ENCODE assay signal across 1 cellular context in genomic region chr20:2867081-2867860, GRCh38.
TF ChIP-seq lines count a peak whose summit lies in the region.

No MANE protein-coding gene starts in this region.

TF ChIP-seq in HepG2, 621 proteins besides CTCF, POLR2A, EP300 and RAD21:
- TF ChIP-seq RFXAP (CRISPR knock-in tag; IDR thresholded peaks at IDR 0.05; ENCODE audit: borderline replicate concordance) (0 out of 2 replicates have a peak, but pooled peaks have one; percentile 30), ZSCAN30 (CRISPR knock-in tag; IDR thresholded peaks at IDR 0.05) (no peak)
